In the genomic region with DNA sequence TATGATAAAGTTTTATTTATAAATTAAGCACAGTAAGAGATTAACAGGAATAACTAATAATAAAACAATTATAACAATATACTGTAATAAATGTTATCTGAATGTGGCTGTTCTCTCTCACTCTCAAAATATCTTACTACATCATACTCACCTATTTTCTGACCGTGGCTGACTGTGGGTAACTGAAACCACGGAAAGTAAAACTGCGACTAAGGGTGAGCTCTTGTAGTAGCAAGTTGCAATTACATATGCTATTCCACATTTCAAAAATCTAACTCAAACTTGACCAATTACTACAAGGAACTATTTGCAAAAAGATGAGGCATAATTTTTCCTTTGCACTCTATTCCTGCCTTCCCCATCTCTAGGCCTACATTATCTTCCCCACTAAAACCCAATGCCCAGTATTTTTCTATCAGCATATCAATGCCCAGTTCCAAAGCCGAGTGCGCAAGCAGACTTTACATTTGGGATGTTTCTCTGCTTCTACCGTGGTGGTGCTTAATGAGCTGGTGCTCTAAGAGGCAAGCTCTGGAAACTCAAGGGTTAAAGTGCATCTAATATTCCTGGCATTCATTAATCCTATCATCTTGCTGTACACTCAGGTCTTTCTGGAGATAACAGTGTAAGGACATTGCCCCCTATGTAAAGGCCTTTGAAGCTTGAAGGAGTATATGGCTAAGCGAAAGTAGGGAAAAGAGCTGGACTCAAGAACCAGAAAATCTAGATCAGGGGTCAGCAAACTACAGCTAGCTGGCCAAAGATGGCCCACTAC, we compare ENCODE assay signal across 11 cellular contexts. TPM values are rescaled to one million over a fixed set of nuclear protein-coding genes. Genes with fewer than 3 reads are reported as not detected.
DNase-seq lines count a peak whose midpoint lies in the region; ATAC-seq, FAIRE-seq and TF ChIP-seq lines count a peak whose summit lies in the region.
"Had no signal": no experiment of that assay in that cellular context is flagged by ENCODE, and none has a peak within 500 bp of the region (broad histone marks: within the 10 kb centered on the region; RNA-seq: fewer than 3 reads in every experiment).

No MANE protein-coding gene starts in this region.

- H3K9me3 Mint-ChIP-seq in WTC11 = 0 out of 2 replicates have a peak, but pooled peaks cover 4% of the 10 kb centered on the region

- H3K9me3 ChIP-seq in A549 = no peaks in the 10 kb centered on the region
- H3K9me3 ChIP-seq in Karpas-422 (ENCODE audit: low read length) = no peaks in the 10 kb centered on the region

- H3K27me3 ChIP-seq in foreskin keratinocyte = no peaks in the 10 kb centered on the region
- no peaks in the 10 kb centered on the region for H3K27me3 ChIP-seq in Karpas-422 (ENCODE audit: low read length)

- FAIRE-seq in A549 (lab: Jason Lieb, UNC) = no peak

- peaks cover 24% of the 10 kb centered on the region for H3K4me1 Mint-ChIP-seq in WTC11

- H3K4me3 ChIP-seq in A549 = no peak overlapping the region
- no peak overlapping the region for H3K4me3 ChIP-seq in Karpas-422 (ENCODE audit: low read length)

- no peaks in the 10 kb centered on the region for H3K36me3 Mint-ChIP-seq in WTC11

- no peak overlapping the region for H3K4me3 Mint-ChIP-seq in WTC11

- H3K4me2 ChIP-seq in A549 (peak overlapping the region; percentile 64; the same call in 1 of the 3 replicates), Karpas-422 (ENCODE audit: low read depth, low read length, poor library complexity, severe bottlenecking) (no peak overlapping the region)

- ATAC-seq in A549 = no peak
- peak; percentile 65 for ATAC-seq in GM18511 (IDR thresholded peaks at IDR 0.05; ENCODE audit: unreplicated experiment)
- peak; percentile 47 for ATAC-seq in HG03439 (IDR thresholded peaks at IDR 0.05; ENCODE audit: unreplicated experiment)
- no peak for ATAC-seq in foreskin keratinocyte
- no peak for ATAC-seq in WTC11

- H3K4me1 ChIP-seq in A549 (peaks cover 31% of the 10 kb centered on the region), foreskin keratinocyte (peaks cover 17% of the 10 kb centered on the region), Karpas-422 (ENCODE audit: low read length) (peaks cover 41% of the 10 kb centered on the region)

- no peaks in the 10 kb centered on the region for H3K36me3 ChIP-seq in Karpas-422 (ENCODE audit: insufficient read depth, low read length)

- no peak for TF ChIP-seq EP300 in A549 (IDR thresholded peaks at IDR 0.05)

- no peak overlapping the region for H3K9ac ChIP-seq in Karpas-422 (ENCODE audit: low read length)

- peaks cover 89% of the 10 kb centered on the region for H3K79me2 ChIP-seq in Karpas-422 (ENCODE audit: low read length)

- no peaks in the 10 kb centered on the region for H4K20me1 ChIP-seq in Karpas-422 (ENCODE audit: insufficient read depth, low read depth, low read length)

- no peak for TF ChIP-seq CTCF in A549 (IDR thresholded peaks at IDR 0.05)
- TF ChIP-seq CTCF in foreskin keratinocyte (conservative IDR thresholded peaks at IDR 0.05) = no peak
- no peak for TF ChIP-seq CTCF in RWPE1 (conservative IDR thresholded peaks at IDR 0.05; ENCODE audit: low read depth)
- TF ChIP-seq CTCF in WTC11 (IDR thresholded peaks at IDR 0.05) = no peak

- no peak overlapping the region for H2AFZ ChIP-seq in Karpas-422 (ENCODE audit: low read length)

- CTCF ChIA-PET in A549 (lab: Yijun Ruan, JAX) (interaction anchor here (0.7 to 2.0 kb wide), 4 partner anchors 8 to 27 kb away, joined by 3 to 8 read pairs (median 3); no protein-coding TSS in a partner anchor), RWPE1 (lab: Yijun Ruan, JAX) (interaction anchor here (0.6 to 1.2 kb wide), 2 partner anchors 32 to 36 kb away, joined by 3 to 4 read pairs; no protein-coding TSS in a partner anchor), WTC11 (lab: Charles Lee) (interaction anchor here (0.6 to 0.8 kb wide), 2 partner anchors 8 to 189 kb away, joined by 3 to 4 read pairs; no protein-coding TSS in a partner anchor)

- WGBS in A549 (ENCODE audit: missing lambda C conversion rate) = 88% methylated on average over 7 of the region's 7 CpGs

- POLR2A ChIA-PET in A549 (lab: Yijun Ruan, JAX) = interaction anchor here (0.6 kb wide), 1 partner anchor 20 kb away, joined by 3 read pairs; no protein-coding TSS in a partner anchor
- POLR2A ChIA-PET in RWPE1 (lab: Yijun Ruan, JAX; ENCODE audit: low non-redundant PET) = no interaction called here
- POLR2A ChIA-PET in WTC11 (lab: Charles Lee) = interaction anchor here (1.1 kb wide), 1 partner anchor 37 kb away, joined by 4 read pairs; the partner anchor contains the start of gene DYNLT2B

- no peak for TF ChIP-seq POLR2A in A549 (IDR thresholded peaks at IDR 0.05; ENCODE audit: low read length)

- no peak for TF ChIP-seq RAD21 in A549 (conservative IDR thresholded peaks at IDR 0.05 in 1 of 2, IDR thresholded peaks at IDR 0.05 in 1 of 2)

- DNase-seq in A549 (ENCODE audit: low read depth in 1 of 2, low spot score in 1 of 2) = no peak
- no peak for DNase-seq in foreskin keratinocyte
- DNase-seq in RWPE1 (ENCODE audit: low spot score) = no peak
- DNase-seq in HUDEP-2 (lab: John Stamatoyannopoulos, UW; ENCODE audit: unreplicated experiment in 76 of 76) = no peak
- no peak for DNase-seq in Karpas-422
- no peak for DNase-seq in WTC11 (ENCODE audit: low spot score)
- DNase-seq: activated gamma-delta T cell treated with Interleukin-2 at 50 U/mL for 16 hours, islet precursor cell, NCI-H524 had no signal

- H3K9me2 ChIP-seq in Karpas-422 (replicated peaks; ENCODE audit: insufficient read depth, low read length) = no peaks in the 10 kb centered on the region

- no peaks in the 10 kb centered on the region for H3K27me3 Mint-ChIP-seq in WTC11 (ENCODE audit: low read depth)

- H3K27ac Mint-ChIP-seq in WTC11 = no peak overlapping the region

- peak overlapping the region in 1 of 2 experiments; percentile 32; a peak in 2 of 6 replicates for H3K27ac ChIP-seq in A549
- peak overlapping the region; percentile 99 for H3K27ac ChIP-seq in foreskin keratinocyte
- no peak overlapping the region for H3K27ac ChIP-seq in RWPE1
- no peak overlapping the region for H3K27ac ChIP-seq in Karpas-422 (ENCODE audit: low read length)

TF ChIP-seq in A549, 52 proteins besides CTCF, POLR2A, EP300 and RAD21 (continues in another document):
- TF ChIP-seq NFE2L2 (conservative IDR thresholded peaks at IDR 0.05; ENCODE audit: low read length) = no peak
- TF ChIP-seq JUN (IDR thresholded peaks at IDR 0.05) = no peak
- TF ChIP-seq, protein P1, sequence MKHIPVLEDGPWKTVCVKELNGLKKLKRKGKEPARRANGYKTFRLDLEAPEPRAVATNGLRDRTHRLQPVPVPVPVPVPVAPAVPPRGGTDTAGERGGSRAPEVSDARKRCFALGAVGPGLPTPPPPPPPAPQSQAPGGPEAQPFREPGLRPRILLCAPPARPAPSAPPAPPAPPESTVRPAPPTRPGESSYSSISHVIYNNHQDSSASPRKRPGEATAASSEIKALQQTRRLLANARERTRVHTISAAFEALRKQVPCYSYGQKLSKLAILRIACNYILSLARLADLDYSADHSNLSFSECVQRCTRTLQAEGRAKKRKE (CRISPR knock-in tag; IDR thresholded peaks at IDR 0.05; ENCODE audit: low read depth) = no peak
- no peak for TF ChIP-seq SREBF2 (IDR thresholded peaks at IDR 0.05)
- TF ChIP-seq MYC (IDR thresholded peaks at IDR 0.05; ENCODE audit: borderline replicate concordance, low read length) = no peak
- no peak for TF ChIP-seq CBX8 (IDR thresholded peaks at IDR 0.05)

TF ChIP-seq in WTC11, 78 proteins besides CTCF, POLR2A, EP300 and RAD21 (continues in another document):
- TF ChIP-seq PRRX2 (CRISPR knock-in tag; IDR thresholded peaks at IDR 0.05) = no peak
- no peak for TF ChIP-seq NR3C1 (CRISPR knock-in tag; conservative IDR thresholded peaks at IDR 0.05; ENCODE audit: low read depth)
- TF ChIP-seq TEAD1 (CRISPR knock-in tag; IDR thresholded peaks at IDR 0.05) = no peak
- TF ChIP-seq TEAD4 (CRISPR knock-in tag; IDR thresholded peaks at IDR 0.05) = no peak
- no peak for TF ChIP-seq CDX4 (CRISPR knock-in tag; IDR thresholded peaks at IDR 0.05; ENCODE audit: borderline replicate concordance)
- TF ChIP-seq TCF7 (CRISPR knock-in tag; IDR thresholded peaks at IDR 0.05; ENCODE audit: low read depth) = no peak

RNA-seq across cellular contexts. Expression of gene PCYT1A, which starts 6.7 kb away (rescaled TPM):
- polyA plus RNA-seq in A549 (2011; rRNA removed) (45.4 and 48.0 TPM in 2 replicates), A549 (2017; fragmentation: RNase III; extraction: RNeasy Plus Mini Kit Qiagen cat#74134 plus additional on column Dnase treatment) (41.6 to 44.7 TPM (median 41.9 TPM) in 3 replicates), foreskin keratinocyte (28.7 and 31.9 TPM in 2 replicates)
- 30.4 and 31.8 TPM in 2 replicates for polyA plus RNA-seq in A549 (2012; cell fraction: cytosol; rRNA removed)
- polyA plus RNA-seq in A549 (2012; cell fraction: nucleus; rRNA removed) = 34.7 and 34.9 TPM in 2 replicates
- 100 and 151 TPM in 2 replicates for polyA minus RNA-seq in A549 (2011; rRNA and poly(A)+ RNA removed)
- total RNA-seq in foreskin keratinocyte (66.2 and 67.7 TPM in 2 replicates), WTC11 (2021) (22.4 to 28.5 TPM (median 23.5 TPM) in 3 replicates)
- total RNA-seq in Karpas-422 (2014; rRNA removed; shearing (Covaris generic); ENCODE audit: low replicate concordance) = 42.6 and 48.8 TPM in 2 replicates

RNA-seq across cellular contexts. Expression of gene DYNLT2B, which starts 37.2 kb away (rescaled TPM):
- 24.0 and 34.7 TPM in 2 replicates for polyA plus RNA-seq in A549 (2011; rRNA removed)
- 27.6 and 29.9 TPM in 2 replicates for polyA plus RNA-seq in A549 (2012; cell fraction: cytosol; rRNA removed)
- polyA plus RNA-seq in A549 (2012; cell fraction: nucleus; rRNA removed) = 10.6 and 10.8 TPM in 2 replicates
- 32.2 to 38.2 TPM (median 34.9 TPM) in 3 replicates for polyA plus RNA-seq in A549 (2017; fragmentation: RNase III; extraction: RNeasy Plus Mini Kit Qiagen cat#74134 plus additional on column Dnase treatment)
- 2.8 and 3.7 TPM in 2 replicates for polyA minus RNA-seq in A549 (2011; rRNA and poly(A)+ RNA removed)
- 34.8 and 40.8 TPM in 2 replicates for total RNA-seq in foreskin keratinocyte
- polyA plus RNA-seq in foreskin keratinocyte = 55.6 and 62.4 TPM in 2 replicates
- 9.6 and 17.1 TPM in 2 replicates for total RNA-seq in Karpas-422 (2014; rRNA removed; shearing (Covaris generic); ENCODE audit: low replicate concordance)
- 10.0 to 13.6 TPM (median 11.4 TPM) in 3 replicates for total RNA-seq in WTC11 (2021)

RNA-seq across cellular contexts. Expression of gene TM4SF19, which starts 57.3 kb away (rescaled TPM):
- polyA plus RNA-seq in A549 (2011; rRNA removed) (5.2 and 6.6 TPM in 2 replicates), A549 (2017; fragmentation: RNase III; extraction: RNeasy Plus Mini Kit Qiagen cat#74134 plus additional on column Dnase treatment) (3.9 to 4.4 TPM (median 4.0 TPM) in 3 replicates), foreskin keratinocyte (2.4 and 6.1 TPM in 2 replicates)
- polyA plus RNA-seq in A549 (2012; cell fraction: cytosol; rRNA removed) = 2.8 and 2.9 TPM in 2 replicates
- 2.5 and 5.0 TPM in 2 replicates for polyA plus RNA-seq in A549 (2012; cell fraction: nucleus; rRNA removed)
- 8.7 and 10.3 TPM in 2 replicates for polyA minus RNA-seq in A549 (2011; rRNA and poly(A)+ RNA removed)
- total RNA-seq in foreskin keratinocyte (3.1 and 8.2 TPM in 2 replicates), WTC11 (2021) (not detected in 3 replicates)
- total RNA-seq in Karpas-422 (2014; rRNA removed; shearing (Covaris generic); ENCODE audit: low replicate concordance) = not detected in 2 replicates

Comparison
In these comparisons a context has a peak if more than half of its experiments do, and no peak if none do; other contexts are left out.
1. ATAC-seq: peak in GM18511 (single experiment) and HG03439 (single experiment); none in A549 (0 of 2), foreskin keratinocyte (single experiment) and WTC11 (single experiment).